ENCODE assay signal across 2 cellular contexts in genomic region chr20:15700147-15700765, GRCh38.
TF ChIP-seq lines count a peak whose summit lies in the region.

No MANE protein-coding gene starts in this region.

TF ChIP-seq in SK-N-SH, 30 proteins besides CTCF, POLR2A, EP300 and RAD21 (continued from another document):
- TF ChIP-seq RCOR1 (IDR thresholded peaks at IDR 0.05; ENCODE audit: low read length) (no peak), FOSL2 (IDR thresholded peaks at IDR 0.05; ENCODE audit: borderline replicate concordance, low read depth) (no peak), USF2 (IDR thresholded peaks at IDR 0.05; ENCODE audit: borderline replicate concordance, low read depth, low read length) (no peak), MEF2A (IDR thresholded peaks at IDR 0.05; ENCODE audit: borderline replicate concordance, low read depth) (no peak), YY1 (IDR thresholded peaks at IDR 0.05; ENCODE audit: low read depth) (no peak), USF1 (IDR thresholded peaks at IDR 0.05; ENCODE audit: borderline replicate concordance, low read depth) (no peak), REST (IDR thresholded peaks at IDR 0.05; ENCODE audit: low read depth, low read length) (no peak), CHD2 (IDR thresholded peaks at IDR 0.05; ENCODE audit: low read length, partially characterized antibody) (no peak), RXRA (IDR thresholded peaks at IDR 0.05; ENCODE audit: borderline replicate concordance, low read depth) (no peak), GATA2 (CRISPR knock-in tag; IDR thresholded peaks at IDR 0.05) (no peak), SIN3A (IDR thresholded peaks at IDR 0.05; ENCODE audit: borderline replicate concordance, low read depth, low read length) (no peak), NFIC (IDR thresholded peaks at IDR 0.05; ENCODE audit: borderline replicate concordance) (no peak), IRF3 (IDR thresholded peaks at IDR 0.05; ENCODE audit: low read depth, low read length) (no peak), JUND (IDR thresholded peaks at IDR 0.05) (no peak)

TF ChIP-seq in SK-N-SH treated with all-trans-retinoic acid at 6 μM for 48 hours, 23 proteins besides CTCF, POLR2A, EP300 and RAD21 (continued from another document):
- TF ChIP-seq TSHZ2 (CRISPR knock-in tag; IDR thresholded peaks at IDR 0.05), result no peak
